Comparison of ENCODE assay signal across 18 cellular contexts in genomic region chr18:50143295-50143694, GRCh38. TPM values are rescaled to one million over a fixed set of nuclear protein-coding genes. Genes with fewer than 3 reads are reported as not detected.
"Had no signal": no experiment of that assay in that cellular context is flagged by ENCODE, and none has a peak within 500 bp of the region (broad histone marks: within the 10 kb centered on the region; RNA-seq: fewer than 3 reads in every experiment).

No MANE protein-coding gene starts in this region.

- H3K4me1 ChIP-seq: right atrium auricular region, uterus had no signal

- ATAC-seq: activated CD8-positive, alpha-beta T cell treated with anti-CD3 and anti-CD28 coated beads, Interleukin-2, amount 10 ng/mL, durations not matched to agents 7 days and 5 days; effector memory CD8-positive, alpha-beta T cell; naive thymus-derived CD8-positive, alpha-beta T cell; stimulated activated effector memory CD8-positive, alpha-beta T cell treated with anti-CD3 and anti-CD28 coated beads, Interleukin-12 subunit alpha, Interleukin-12 subunit beta, amount 100 ng/mL, for 72 hours; T-cell had no signal

- H3K9me3 Mint-ChIP-seq: central memory CD8-positive, alpha-beta T cell; effector memory CD8-positive, alpha-beta T cell; stimulated activated effector memory CD8-positive, alpha-beta T cell treated with anti-CD3 and anti-CD28 coated beads, Interleukin-12 subunit alpha, Interleukin-12 subunit beta, amount 100 ng/mL, for 72 hours had no signal

- H3K4me3 Mint-ChIP-seq: activated CD8-positive, alpha-beta T cell treated with anti-CD3 and anti-CD28 coated beads, Interleukin-2, amount 10 ng/mL, durations not matched to agents 7 days and 5 days; central memory CD8-positive, alpha-beta T cell; effector memory CD8-positive, alpha-beta T cell; naive thymus-derived CD8-positive, alpha-beta T cell; stimulated activated effector memory CD8-positive, alpha-beta T cell treated with anti-CD3 and anti-CD28 coated beads, Interleukin-12 subunit alpha, Interleukin-12 subunit beta, amount 100 ng/mL, for 72 hours; T-cell had no signal

- H3K27me3 ChIP-seq: esophagus squamous epithelium, right atrium auricular region, thyroid gland, uterus had no signal

- H3K36me3 ChIP-seq: esophagus squamous epithelium, right atrium auricular region, thyroid gland, uterus had no signal

- H3K9me3 ChIP-seq: esophagus squamous epithelium, right atrium auricular region, thyroid gland, uterus had no signal

- H3K4me1 Mint-ChIP-seq: central memory CD8-positive, alpha-beta T cell; naive thymus-derived CD8-positive, alpha-beta T cell; stimulated activated effector memory CD8-positive, alpha-beta T cell treated with anti-CD3 and anti-CD28 coated beads, Interleukin-12 subunit alpha, Interleukin-12 subunit beta, amount 100 ng/mL, for 72 hours; T-cell had no signal

- H3K27ac Mint-ChIP-seq: activated CD8-positive, alpha-beta T cell treated with anti-CD3 and anti-CD28 coated beads, Interleukin-2, amount 10 ng/mL, durations not matched to agents 7 days and 5 days; effector memory CD8-positive, alpha-beta T cell; naive thymus-derived CD8-positive, alpha-beta T cell; stimulated activated effector memory CD8-positive, alpha-beta T cell treated with anti-CD3 and anti-CD28 coated beads, Interleukin-12 subunit alpha, Interleukin-12 subunit beta, amount 100 ng/mL, for 72 hours; T-cell had no signal

- DNase-seq: activated CD4-positive, alpha-beta T cell treated with anti-CD3 and anti-CD28 coated beads for 48 hours; activated CD8-positive, alpha-beta memory T cell treated with anti-CD3 and anti-CD28 coated beads, Interleukin-2, amount 50 U/mL, for 48 hours; activated CD8-positive, alpha-beta T cell treated with anti-CD3 and anti-CD28 coated beads, Interleukin-2, amount 10 ng/mL, durations not matched to agents 7 days and 5 days; activated naive CD4-positive, alpha-beta T cell treated with Interleukin-2 at 50 U/mL for 16 hours; cortex of kidney; effector memory CD8-positive, alpha-beta T cell; esophagus squamous epithelium; foreskin fibroblast; head of caudate nucleus; kidney; naive thymus-derived CD8-positive, alpha-beta T cell; T-cell; T1000; thyroid gland; uterus had no signal

- H3K4me3 ChIP-seq: esophagus squamous epithelium, right atrium auricular region, thyroid gland, uterus had no signal

- H3K27ac ChIP-seq: right atrium auricular region, thyroid gland, uterus had no signal

- H3K36me3 Mint-ChIP-seq: naive thymus-derived CD8-positive, alpha-beta T cell; stimulated activated effector memory CD8-positive, alpha-beta T cell treated with anti-CD3 and anti-CD28 coated beads, Interleukin-12 subunit alpha, Interleukin-12 subunit beta, amount 100 ng/mL, for 72 hours; T-cell had no signal

RNA-seq across cellular contexts. Expression of gene MYO5B, which starts 51.7 kb away (rescaled TPM):
- total RNA-seq: activated CD8-positive, alpha-beta T cell treated with anti-CD3 and anti-CD28 coated beads, Interleukin-2, amount 10 ng/mL, durations not matched to agents 7 days and 5 days; naive thymus-derived CD8-positive, alpha-beta T cell had no signal
